ENCODE assay signal across 12 cellular contexts in genomic region chr18:62407660-62408059, GRCh38.
"Had no signal": no experiment of that assay in that cellular context is flagged by ENCODE, and none has a peak within 500 bp of the region (broad histone marks: within the 10 kb centered on the region; RNA-seq: fewer than 3 reads in every experiment).

No MANE protein-coding gene starts in this region.

- DNase-seq: cerebellar nuclear complex; glutamatergic neuron; kidney glomerular epithelial cell; left lung; naive thymus-derived CD4-positive, alpha-beta T cell; small intestine; stimulated activated CD4-positive, alpha-beta T cell treated with anti-CD3 and anti-CD28 coated beads, Interleukin-2, amount 100 ng/mL, for 24 hours; stimulated activated naive B cell treated with anti-CD40 and anti-IgM and Interleukin-4, amounts not matched to agents 10 μg/mL and 1 μg/mL and 100 μg/mL, for 72 hours; T-helper 9 cell had no signal

- H3K36me3 Mint-ChIP-seq: type B pancreatic cell had no signal

- H3K27ac Mint-ChIP-seq: stimulated activated naive B cell treated with anti-CD40 and anti-IgM and Interleukin-4, amounts not matched to agents 10 μg/mL and 1 μg/mL and 100 μg/mL, for 72 hours; type B pancreatic cell had no signal

- H3K4me1 Mint-ChIP-seq: stimulated activated naive B cell treated with anti-CD40 and anti-IgM and Interleukin-4, amounts not matched to agents 10 μg/mL and 1 μg/mL and 100 μg/mL, for 72 hours had no signal

- ATAC-seq: left lung; naive thymus-derived CD4-positive, alpha-beta T cell; sciatic nerve; SK-N-SH treated with all-trans-retinoic acid at 6 μM for 48 hours; stimulated activated naive B cell treated with anti-CD40 and anti-IgM and Interleukin-4, amounts not matched to agents 10 μg/mL and 1 μg/mL and 100 μg/mL, for 72 hours had no signal

- H3K4me3 Mint-ChIP-seq: stimulated activated naive B cell treated with anti-CD40 and anti-IgM and Interleukin-4, amounts not matched to agents 10 μg/mL and 1 μg/mL and 100 μg/mL, for 72 hours; type B pancreatic cell had no signal
